8 cellular contexts compared by ENCODE assay signal in genomic region chr14:69101331-69101826, GRCh38. TPM values are rescaled to one million over a fixed set of nuclear protein-coding genes. Genes with fewer than 3 reads are reported as not detected.
DNase-seq lines count a peak whose midpoint lies in the region; ATAC-seq and TF ChIP-seq lines count a peak whose summit lies in the region.

No MANE protein-coding gene starts in this region.

- no peaks in the 10 kb centered on the region for H3K9me3 ChIP-seq in adipocyte (ENCODE audit: control insufficient read depth, low read length)
- H3K9me3 ChIP-seq in stomach = no peaks in the 10 kb centered on the region

- H3K9me3 Mint-ChIP-seq in immature natural killer cell = no peaks in the 10 kb centered on the region

- no peak for TF ChIP-seq EP300 in stomach (IDR thresholded peaks at IDR 0.05)

- H3K4me1 ChIP-seq in adipocyte (ENCODE audit: control insufficient read depth, insufficient read depth, low read length) = peaks cover 24% of the 10 kb centered on the region
- H3K4me1 ChIP-seq in stomach = peaks cover 0 to 27% (median 9%) of the 10 kb centered on the region in 4 donors

- peak in 4 of 7 experiments; percentile 27 to 58 (median 43) for TF ChIP-seq CTCF in stomach (IDR thresholded peaks at IDR 0.05)

- intact Hi-C loops in stomach (cut with DNase I; ENCODE audit: low total_unique reads) = no loop called here

- WGBS in stomach, 5 donors = 14 to 32% (median 26%) methylated on average over 4 of the region's 4 CpGs

- no peak overlapping the region for H3K9ac ChIP-seq in adipocyte (ENCODE audit: low read length)

- peaks cover 26% of the 10 kb centered on the region for H3K36me3 ChIP-seq in adipocyte (ENCODE audit: control insufficient read depth, insufficient read depth, low read length, severe bottlenecking)
- peaks cover 0 to 39% (median 35%) of the 10 kb centered on the region in 4 donors for H3K36me3 ChIP-seq in stomach

- peak overlapping the region in 3 of 5 donors; percentile 4 to 50 (median 47) for H3K27ac ChIP-seq in stomach

- no peaks in the 10 kb centered on the region for H3K27me3 ChIP-seq in adipocyte (replicated peaks; ENCODE audit: control insufficient read depth, insufficient read depth, low read length)
- no peaks in the 10 kb centered on the region for H3K27me3 ChIP-seq in stomach

- DNase-seq in GM04503 (ENCODE audit: low read depth) (peak; percentile 87), M059J (ENCODE audit: low read depth) (peak; percentile 59), adipocyte (ENCODE audit: low read depth) (peak; percentile 94), immature natural killer cell (no peak), stomach (no peak)
- DNase-seq in activated CD4-positive, alpha-beta T cell treated with anti-CD3 and anti-CD28 coated beads for 1 hour = no peak

- H3K4me3 ChIP-seq in adipocyte (ENCODE audit: low read length) (no peak overlapping the region), stomach (no peak overlapping the region)

- peak overlapping the region in 5 of 6 donors; percentile 14 to 82 (median 40) for H3K27ac Mint-ChIP-seq in immature natural killer cell

- peaks cover 0 to 22% (median 3%) of the 10 kb centered on the region in 3 donors for H3K36me3 Mint-ChIP-seq in immature natural killer cell

- peaks cover 14 to 41% of the 10 kb centered on the region in 2 donors for H3K4me1 Mint-ChIP-seq in immature natural killer cell

- peaks cover 0 to 1% (median 0%) of the 10 kb centered on the region in 3 donors for H3K27me3 Mint-ChIP-seq in immature natural killer cell (ENCODE audit: low read depth in 3 of 3)

- no peak overlapping the region for H3K4me3 Mint-ChIP-seq in immature natural killer cell

- no peak for TF ChIP-seq POLR2A in stomach (IDR thresholded peaks at IDR 0.05)

- ATAC-seq in GM18858 (IDR thresholded peaks at IDR 0.05; ENCODE audit: unreplicated experiment) (no peak), GM21619 (IDR thresholded peaks at IDR 0.05; ENCODE audit: unreplicated experiment) (no peak)

RNA-seq across cellular contexts. Expression of gene DCAF5, which starts 51.5 kb away (rescaled TPM):
- 17.5 and 26.1 TPM in 2 replicates for total RNA-seq in M059J (2014; rRNA removed; shearing (Covaris generic))
- polyA plus RNA-seq in immature natural killer cell = 100 to 1,000 TPM in 1 of 3 donors, 10 to 100 TPM in 2; 68.7 to 121 (median 71.6) TPM
- total RNA-seq in stomach = 10 to 100 TPM; 24.3 to 80.5 (median 43.3) TPM
- polyA plus RNA-seq in stomach = 10 to 100 TPM; 13.9 to 16.2 (median 16.2) TPM

Comparison
In these comparisons a context has a peak if more than half of its experiments do, and no peak if none do; other contexts are left out.
1. DNase-seq: peak in GM04503 (single experiment), M059J (single experiment) and adipocyte (single experiment); none in immature natural killer cell (0 of 3), stomach (single experiment) and activated CD4-positive, alpha-beta T cell treated with anti-CD3 and anti-CD28 coated beads for 1 hour (single experiment).